In genomic region chr1:32249831-32250525, GRCh38 we compare ENCODE assay signal across 9 cellular contexts. TPM values are rescaled to one million over a fixed set of nuclear protein-coding genes. Genes with fewer than 3 reads are reported as not detected.
DNase-seq lines count a peak whose midpoint lies in the region; ATAC-seq lines count a peak whose summit lies in the region.
"Had no signal": no experiment of that assay in that cellular context is flagged by ENCODE, and none has a peak within 500 bp of the region (broad histone marks: within the 10 kb centered on the region; RNA-seq: fewer than 3 reads in every experiment).

No MANE protein-coding gene starts in this region.

- no peak overlapping the region for H3K9ac ChIP-seq in stomach smooth muscle (ENCODE audit: low read length in 2 of 2)

- ATAC-seq in GM18517 (IDR thresholded peaks at IDR 0.05; ENCODE audit: unreplicated experiment) (peak; percentile 54), HG02938 (IDR thresholded peaks at IDR 0.05; ENCODE audit: unreplicated experiment) (peak; percentile 49), GM18519 (IDR thresholded peaks at IDR 0.05; ENCODE audit: low FRiP score, unreplicated experiment) (no peak)

- H3K4me3 ChIP-seq in mononuclear cell (ENCODE audit: low read length) (peak overlapping the region; percentile 54), stomach smooth muscle (ENCODE audit: low read length in 2 of 2) (no peak overlapping the region)

- peak overlapping the region; percentile 41 for H3K27ac ChIP-seq in stomach smooth muscle (ENCODE audit: low read length)

- no peaks in the 10 kb centered on the region for H3K9me3 ChIP-seq in mononuclear cell (ENCODE audit: low read depth, low read length)
- no peaks in the 10 kb centered on the region for H3K9me3 ChIP-seq in stomach smooth muscle (ENCODE audit: control insufficient read depth in 2 of 2, low read length in 2 of 2)

- DNase-seq in SKM-1 treated with dmso at 0.1 percent for 144 hours (lab: John Stamatoyannopoulos, UW; ENCODE audit: unreplicated experiment) (peak; percentile 70), NCI-H1105 (lab: John Stamatoyannopoulos, UW) (no peak)
- peak; percentile 43 for DNase-seq in activated naive CD8-positive, alpha-beta T cell treated with anti-CD3 and anti-CD28 coated beads, Interleukin-2, amount 50 U/mL, for 16 hours (ENCODE audit: low read depth, low spot score)

- H3K27me3 ChIP-seq in mononuclear cell (ENCODE audit: insufficient read depth, low read length) (no peaks in the 10 kb centered on the region), stomach smooth muscle (ENCODE audit: control insufficient read depth in 1 of 2, insufficient read depth in 2 of 2, low read length in 2 of 2) (peaks cover 4 to 17% of the 10 kb centered on the region in 2 donors)

- H3K4me1 ChIP-seq in mononuclear cell (ENCODE audit: insufficient read depth, low read length) (peaks cover 84% of the 10 kb centered on the region), stomach smooth muscle (ENCODE audit: control insufficient read depth, insufficient read depth, low read length) (peaks cover 19% of the 10 kb centered on the region)

- no peaks in the 10 kb centered on the region for H3K36me3 ChIP-seq in stomach smooth muscle (ENCODE audit: control insufficient read depth in 2 of 2, insufficient read depth in 2 of 2, low read length in 2 of 2)

RNA-seq across cellular contexts. Expression of gene LCK, which starts 1.1 kb away (rescaled TPM):
- total RNA-seq in mononuclear cell: 112 TPM
- total RNA-seq: NCI-H460 had no signal

RNA-seq across cellular contexts. Expression of gene FAM167B, which starts 3.0 kb away (rescaled TPM):
- total RNA-seq in mononuclear cell: not detected
- total RNA-seq: NCI-H460 had no signal

RNA-seq across cellular contexts. Expression of gene EIF3I, which starts 27.8 kb away (rescaled TPM):
- 122 TPM for total RNA-seq in mononuclear cell

RNA-seq across cellular contexts. Expression of gene TMEM234, which starts 27.8 kb away (rescaled TPM):
- 6.6 TPM for total RNA-seq in mononuclear cell

RNA-seq across cellular contexts. Expression of gene DCDC2B, which starts 41.1 kb away (rescaled TPM):
- total RNA-seq in mononuclear cell: not detected
- total RNA-seq: NCI-H460 had no signal
